9 cellular contexts compared by ENCODE assay signal in the genomic region with DNA sequence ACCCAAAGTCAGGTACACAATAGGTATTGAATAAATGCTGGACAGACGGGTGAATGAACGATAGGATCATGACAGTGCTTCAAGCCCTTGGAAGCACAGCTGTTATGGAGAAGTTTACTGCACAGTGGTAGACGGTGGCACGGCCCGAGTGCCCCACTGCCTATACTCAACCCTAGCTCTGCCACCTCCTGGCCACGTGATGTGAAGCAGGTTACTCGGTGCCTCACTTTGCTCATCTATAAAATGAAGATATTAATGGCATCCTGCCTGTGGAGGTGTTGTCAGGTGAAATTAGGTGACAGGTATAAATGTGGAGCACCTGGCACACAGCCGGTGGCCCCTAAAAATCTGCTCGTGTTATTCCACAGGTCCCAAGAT. TPM values are rescaled to one million over a fixed set of nuclear protein-coding genes. Genes with fewer than 3 reads are reported as not detected.
DNase-seq lines count a peak whose midpoint lies in the region; ATAC-seq, FAIRE-seq and TF ChIP-seq lines count a peak whose summit lies in the region.
"Had no signal": no experiment of that assay in that cellular context is flagged by ENCODE, and none has a peak within 500 bp of the region (broad histone marks: within the 10 kb centered on the region; RNA-seq: fewer than 3 reads in every experiment).

No MANE protein-coding gene starts in this region.

- H3K4me1 Mint-ChIP-seq in HFFc6 (ENCODE audit: low read depth): peaks cover 13% of the 10 kb centered on the region
- H3K4me1 Mint-ChIP-seq in activated T-helper 2 cell treated with anti-CD3 and anti-CD28 coated beads, Interferon-gamma antibody, Interleukin-2, Interleukin-4, amounts not matched to agents 10 μg/mL and 5 μg/mL and 100 μg/mL, durations not matched to agents 14 hours and 24 hours and 36 hours (ENCODE audit: low read depth): peaks cover 89% of the 10 kb centered on the region

- peak overlapping the region; percentile 83 for H3K27ac ChIP-seq in OCI-LY3 (ENCODE audit: low read length)
- H3K27ac ChIP-seq in hepatocyte: no peak overlapping the region

- ATAC-seq in HG03025 (IDR thresholded peaks at IDR 0.05; ENCODE audit: low FRiP score, unreplicated experiment): no peak

- H3K36me3 Mint-ChIP-seq in HFFc6 (ENCODE audit: low read depth): no peaks in the 10 kb centered on the region
- peaks cover 52% of the 10 kb centered on the region for H3K36me3 Mint-ChIP-seq in activated T-helper 2 cell treated with anti-CD3 and anti-CD28 coated beads, Interferon-gamma antibody, Interleukin-2, Interleukin-4, amounts not matched to agents 10 μg/mL and 5 μg/mL and 100 μg/mL, durations not matched to agents 14 hours and 24 hours and 36 hours (ENCODE audit: low read depth)

- FAIRE-seq in D721Med (lab: Jason Lieb, UNC): no peak

- H4K20me1 ChIP-seq in OCI-LY3 (ENCODE audit: insufficient read depth, low read length): no peaks in the 10 kb centered on the region
- no peaks in the 10 kb centered on the region for H4K20me1 ChIP-seq in hepatocyte (ENCODE audit: insufficient read depth, poor library complexity, severe bottlenecking)

- H3K9ac ChIP-seq in OCI-LY3 (ENCODE audit: low read length): peak overlapping the region; percentile 77

- H3K9me3 ChIP-seq in OCI-LY3 (ENCODE audit: insufficient read depth, low read length): no peaks in the 10 kb centered on the region
- H3K9me3 ChIP-seq in hepatocyte (ENCODE audit: low read depth): no peaks in the 10 kb centered on the region

- WGBS in hepatocyte (ENCODE audit: low lambda C conversion rate, missing lambda C conversion rate): 52% methylated on average over 9 of the region's 9 CpGs

- no peak overlapping the region for H2AFZ ChIP-seq in OCI-LY3 (ENCODE audit: low read depth, low read length)
- H2AFZ ChIP-seq in hepatocyte: no peak overlapping the region

- peak overlapping the region; percentile 38 for H3K4me3 Mint-ChIP-seq in HFFc6
- H3K4me3 Mint-ChIP-seq in activated T-helper 2 cell treated with anti-CD3 and anti-CD28 coated beads, Interferon-gamma antibody, Interleukin-2, Interleukin-4, amounts not matched to agents 10 μg/mL and 5 μg/mL and 100 μg/mL, durations not matched to agents 14 hours and 24 hours and 36 hours (ENCODE audit: low read depth): peak overlapping the region; percentile 85

- no peak for DNase-seq in D721Med (ENCODE audit: insufficient read length, low spot score)
- no peak for DNase-seq in HFFc6
- DNase-seq in activated T-helper 2 cell treated with anti-CD3 and anti-CD28 coated beads, Interferon-gamma antibody, Interleukin-2, Interleukin-4, amounts not matched to agents 10 μg/mL and 5 μg/mL and 100 μg/mL, durations not matched to agents 14 hours and 24 hours and 36 hours (ENCODE audit: low spot score): peak; percentile 43
- DNase-seq in hepatocyte (ENCODE audit: low spot score): no peak
- DNase-seq in stimulated activated CD8-positive, alpha-beta memory T cell treated with anti-CD3 and anti-CD28 coated beads, Interleukin-15, amount 100 ng/mL, for 1 hour (ENCODE audit: low read depth): peak; percentile 54
- DNase-seq in C1 segment of cervical spinal cord (lab: John Stamatoyannopoulos, UW): no peak

- H3K27me3 Mint-ChIP-seq in HFFc6 (ENCODE audit: insufficient read depth): peaks cover 2% of the 10 kb centered on the region
- H3K27me3 Mint-ChIP-seq in activated T-helper 2 cell treated with anti-CD3 and anti-CD28 coated beads, Interferon-gamma antibody, Interleukin-2, Interleukin-4, amounts not matched to agents 10 μg/mL and 5 μg/mL and 100 μg/mL, durations not matched to agents 14 hours and 24 hours and 36 hours (ENCODE audit: low read depth): no peaks in the 10 kb centered on the region

- H3K9me3 Mint-ChIP-seq in HFFc6: no peaks in the 10 kb centered on the region
- no peaks in the 10 kb centered on the region for H3K9me3 Mint-ChIP-seq in activated T-helper 2 cell treated with anti-CD3 and anti-CD28 coated beads, Interferon-gamma antibody, Interleukin-2, Interleukin-4, amounts not matched to agents 10 μg/mL and 5 μg/mL and 100 μg/mL, durations not matched to agents 14 hours and 24 hours and 36 hours
- H3K9me3 Mint-ChIP-seq: nephron had no signal

- intact Hi-C loops in activated T-helper 2 cell treated with anti-CD3 and anti-CD28 coated beads, Interferon-gamma antibody, Interleukin-2, Interleukin-4, amounts not matched to agents 10 μg/mL and 5 μg/mL and 100 μg/mL, durations not matched to agents 14 hours and 24 hours and 36 hours (cut with micrococcal nuclease): loop anchor here (1.0 to 10.0 kb wide), 5 partner anchors 30 to 1294 kb away; partner anchors contain the start of gene ITPK1

- TF ChIP-seq CTCF in D721Med (IDR thresholded peaks at IDR 0.05; ENCODE audit: insufficient read depth, missing control alignments) (peak; percentile 4), HFFc6 (IDR thresholded peaks at IDR 0.05) (peak; percentile 53), OCI-LY3 (IDR thresholded peaks at IDR 0.05; ENCODE audit: low read depth, low read length) (peak; percentile 89), hepatocyte (IDR thresholded peaks at IDR 0.05; ENCODE audit: poor library complexity) (peak; percentile 35)

- H3K4me1 ChIP-seq in OCI-LY3 (ENCODE audit: low read length): peaks cover 96% of the 10 kb centered on the region
- H3K4me1 ChIP-seq in hepatocyte (ENCODE audit: insufficient read depth): no peaks in the 10 kb centered on the region

- H3K79me2 ChIP-seq in OCI-LY3 (ENCODE audit: low read length) (no peaks in the 10 kb centered on the region), hepatocyte (no peaks in the 10 kb centered on the region)

- peak overlapping the region; percentile 94 for H3K4me2 ChIP-seq in OCI-LY3 (ENCODE audit: low read length)
- no peak overlapping the region for H3K4me2 ChIP-seq in hepatocyte

- H3K36me3 ChIP-seq in OCI-LY3 (replicated peaks; ENCODE audit: low read depth, low read length) (no peaks in the 10 kb centered on the region), hepatocyte (replicated peaks; ENCODE audit: insufficient read depth, low read depth) (no peaks in the 10 kb centered on the region)

- peak overlapping the region; percentile 76 for H3K4me3 ChIP-seq in OCI-LY3 (ENCODE audit: low read length)
- H3K4me3 ChIP-seq in hepatocyte: no peak overlapping the region

- H3K9me2 ChIP-seq in hepatocyte (replicated peaks; ENCODE audit: insufficient read depth): no peaks in the 10 kb centered on the region

- H3K27ac Mint-ChIP-seq in HFFc6: no peak overlapping the region
- peak overlapping the region; percentile 99 for H3K27ac Mint-ChIP-seq in activated T-helper 2 cell treated with anti-CD3 and anti-CD28 coated beads, Interferon-gamma antibody, Interleukin-2, Interleukin-4, amounts not matched to agents 10 μg/mL and 5 μg/mL and 100 μg/mL, durations not matched to agents 14 hours and 24 hours and 36 hours
- H3K27ac Mint-ChIP-seq: nephron had no signal

- H3K27me3 ChIP-seq in OCI-LY3 (ENCODE audit: low read depth, low read length) (peaks cover 22% of the 10 kb centered on the region), hepatocyte (no peaks in the 10 kb centered on the region)

RNA-seq across cellular contexts. Expression of gene ASB2, which starts 5.8 kb away (rescaled TPM):
- total RNA-seq in HFFc6 (2021; fragmentation: NEBNext Ultra II Directional; extraction: Animal tissue kit (Norgen Biotek cat#: 25700)): not detected
- total RNA-seq in activated T-helper 2 cell treated with anti-CD3 and anti-CD28 coated beads, Interferon-gamma antibody, Interleukin-2, Interleukin-4, amounts not matched to agents 10 μg/mL and 5 μg/mL and 100 μg/mL, durations not matched to agents 14 hours and 24 hours and 36 hours: 19.8 TPM in 2 replicates
- total RNA-seq in hepatocyte: 0.53 and 1.8 TPM in 2 replicates
- polyA plus RNA-seq in hepatocyte: 0.27 and 0.32 TPM in 2 replicates

RNA-seq across cellular contexts. Expression of gene CCDC197, which starts 26.5 kb away (rescaled TPM):
- not detected for total RNA-seq in HFFc6 (2021; fragmentation: NEBNext Ultra II Directional; extraction: Animal tissue kit (Norgen Biotek cat#: 25700))
- total RNA-seq in activated T-helper 2 cell treated with anti-CD3 and anti-CD28 coated beads, Interferon-gamma antibody, Interleukin-2, Interleukin-4, amounts not matched to agents 10 μg/mL and 5 μg/mL and 100 μg/mL, durations not matched to agents 14 hours and 24 hours and 36 hours: 0.11 TPM in 1 of 2 replicates, not detected in the other
- total RNA-seq in hepatocyte: not detected in 2 replicates
- not detected in 2 replicates for polyA plus RNA-seq in hepatocyte

RNA-seq across cellular contexts. Expression of gene FAM181A, which starts 43.4 kb away (rescaled TPM):
- total RNA-seq in HFFc6 (2021; fragmentation: NEBNext Ultra II Directional; extraction: Animal tissue kit (Norgen Biotek cat#: 25700)): not detected
- total RNA-seq in activated T-helper 2 cell treated with anti-CD3 and anti-CD28 coated beads, Interferon-gamma antibody, Interleukin-2, Interleukin-4, amounts not matched to agents 10 μg/mL and 5 μg/mL and 100 μg/mL, durations not matched to agents 14 hours and 24 hours and 36 hours: not detected in 2 replicates
- total RNA-seq in hepatocyte: not detected in 2 replicates
- 0.90 TPM in 1 of 2 replicates, not detected in the other for polyA plus RNA-seq in hepatocyte

RNA-seq across cellular contexts. Expression of gene OTUB2, which starts 55.6 kb away (rescaled TPM):
- 1 to 10 TPM in 4 of 6 experiments, under 1 TPM in 2; 0.77 to 1.8 (median 1.2) TPM for total RNA-seq in HFFc6 (2021; fragmentation: NEBNext Ultra II Directional; extraction: Animal tissue kit (Norgen Biotek cat#: 25700))
- 2.1 and 2.3 TPM in 2 replicates for total RNA-seq in activated T-helper 2 cell treated with anti-CD3 and anti-CD28 coated beads, Interferon-gamma antibody, Interleukin-2, Interleukin-4, amounts not matched to agents 10 μg/mL and 5 μg/mL and 100 μg/mL, durations not matched to agents 14 hours and 24 hours and 36 hours
- 2.1 and 2.7 TPM in 2 replicates for total RNA-seq in hepatocyte
- 1.5 and 2.8 TPM in 2 replicates for polyA plus RNA-seq in hepatocyte

Comparison
In these comparisons a context has a peak if more than half of its experiments do, and no peak if none do; other contexts are left out.
1. DNase-seq: peak in activated T-helper 2 cell treated with anti-CD3 and anti-CD28 coated beads, Interferon-gamma antibody, Interleukin-2, Interleukin-4, amounts not matched to agents 10 μg/mL and 5 μg/mL and 100 μg/mL, durations not matched to agents 14 hours and 24 hours and 36 hours (single experiment) and stimulated activated CD8-positive, alpha-beta memory T cell treated with anti-CD3 and anti-CD28 coated beads, Interleukin-15, amount 100 ng/mL, for 1 hour (single experiment); none in D721Med (single experiment), HFFc6 (single experiment), hepatocyte (single experiment) and C1 segment of cervical spinal cord (0 of 14).
2. CTCF ChIP-seq: peak in every context shown above with its lines; median percentile 89 in OCI-LY3; 53 in HFFc6; 35 in hepatocyte; 4 in D721Med.